ENCODE assay signal across 23 cellular contexts in genomic region chr19:9848761-9849160, GRCh38. TPM values are rescaled to one million over a fixed set of nuclear protein-coding genes. Genes with fewer than 3 reads are reported as not detected.
A peak's percentile ranks its signal among the peaks of the same experiment; 100 is the strongest.
DNase-seq lines count a peak whose midpoint lies in the region; ATAC-seq, FAIRE-seq and TF ChIP-seq lines count a peak whose summit lies in the region.
"Had no signal": no experiment of that assay in that cellular context is flagged by ENCODE, and none has a peak within 500 bp of the region (broad histone marks: within the 10 kb centered on the region; RNA-seq: fewer than 3 reads in every experiment).

No MANE protein-coding gene starts in this region.

- H3K27me3 ChIP-seq in dorsolateral prefrontal cortex = no peaks in the 10 kb centered on the region
- H3K27me3 ChIP-seq: BLaER1 treated with 17β-estradiol and CSF1 and Interleukin-3, amounts not matched to agents 10 nM and 100 nM; gastrocnemius medialis; SJSA1; transverse colon had no signal

- H3K4me3 ChIP-seq in dorsolateral prefrontal cortex = no peak overlapping the region
- H3K4me3 ChIP-seq: BLaER1 treated with 17β-estradiol and CSF1 and Interleukin-3, amounts not matched to agents 10 nM and 100 nM; gastrocnemius medialis; HAP-1; K562; lower lobe of right lung; SJSA1; transverse colon had no signal

- no peak for TF ChIP-seq CTCF in dorsolateral prefrontal cortex (IDR thresholded peaks at IDR 0.05 in 54 of 56, conservative IDR thresholded peaks at IDR 0.05 in 2 of 56; ENCODE audit: low read depth in 1 of 56, partially characterized antibody in 56 of 56)

- no peaks in the 10 kb centered on the region for H3K9me3 Mint-ChIP-seq in stimulated activated effector memory CD8-positive, alpha-beta T cell treated with anti-CD3 and anti-CD28 coated beads, Interleukin-12 subunit alpha, Interleukin-12 subunit beta, amount 100 ng/mL, for 72 hours
- H3K9me3 Mint-ChIP-seq: activated CD4-positive, alpha-beta T cell treated with anti-CD3 and anti-CD28 coated beads, Interleukin-2, amount 10 ng/mL, durations not matched to agents 24 days and 14 days; activated T-cell treated with anti-CD3 and anti-CD28 coated beads, Interleukin-2, amount 50 U/mL, for 72 hours; naive thymus-derived CD8-positive, alpha-beta T cell had no signal

- peaks cover 27% of the 10 kb centered on the region for H3K36me3 Mint-ChIP-seq in stimulated activated effector memory CD8-positive, alpha-beta T cell treated with anti-CD3 and anti-CD28 coated beads, Interleukin-12 subunit alpha, Interleukin-12 subunit beta, amount 100 ng/mL, for 72 hours

- peak overlapping the region; percentile 70 for H3K27ac Mint-ChIP-seq in stimulated activated effector memory CD8-positive, alpha-beta T cell treated with anti-CD3 and anti-CD28 coated beads, Interleukin-12 subunit alpha, Interleukin-12 subunit beta, amount 100 ng/mL, for 72 hours
- H3K27ac Mint-ChIP-seq: activated CD4-positive, alpha-beta T cell treated with anti-CD3 and anti-CD28 coated beads, Interleukin-2, amount 10 ng/mL, durations not matched to agents 24 days and 14 days; activated T-cell treated with anti-CD3 and anti-CD28 coated beads, Interleukin-2, amount 50 U/mL, for 72 hours had no signal

- H3K4me1 Mint-ChIP-seq in stimulated activated effector memory CD8-positive, alpha-beta T cell treated with anti-CD3 and anti-CD28 coated beads, Interleukin-12 subunit alpha, Interleukin-12 subunit beta, amount 100 ng/mL, for 72 hours = peaks cover 25% of the 10 kb centered on the region

- DNase-seq in NCI-H1694 (lab: John Stamatoyannopoulos, UW) = peak; percentile 55
- DNase-seq in NCI-H69 (lab: John Stamatoyannopoulos, UW) = peak; percentile 51
- peak in 1 of 10 donors; percentile 78 for DNase-seq in dorsolateral prefrontal cortex
- no peak for DNase-seq in stimulated activated effector memory CD8-positive, alpha-beta T cell treated with anti-CD3 and anti-CD28 coated beads, Interleukin-12 subunit alpha, Interleukin-12 subunit beta, amount 100 ng/mL, for 72 hours (ENCODE audit: low spot score in 2 of 2)
- DNase-seq in kidney glomerular epithelial cell (lab: John Stamatoyannopoulos, UW) = no peak
- DNase-seq in H54 (ENCODE audit: insufficient read length, low spot score) = no peak
- DNase-seq in activated gamma-delta T cell (lab: John Stamatoyannopoulos, UW) = no peak
- DNase-seq: gastrocnemius medialis, lower lobe of right lung, midbrain, NCI-H1092 treated with DMSO at 0.1 percent for 48 hours, NCI-H2029, NCI-H226, occipital lobe, transverse colon had no signal

- FAIRE-seq in H54 (lab: Jason Lieb, UNC) = no peak
- FAIRE-seq: endothelial cell of umbilical vein, K562 had no signal

- no peak for ATAC-seq in stimulated activated effector memory CD8-positive, alpha-beta T cell treated with anti-CD3 and anti-CD28 coated beads, Interleukin-12 subunit alpha, Interleukin-12 subunit beta, amount 100 ng/mL, for 72 hours
- ATAC-seq: gastrocnemius medialis, lower lobe of right lung had no signal

- H3K27ac ChIP-seq in dorsolateral prefrontal cortex = peak overlapping the region in 55 of 59 donors; percentile 38 to 95 (median 79)
- H3K27ac ChIP-seq: BLaER1 treated with 17β-estradiol and CSF1 and Interleukin-3, amounts not matched to agents 10 nM and 100 nM; gastrocnemius medialis; lower lobe of right lung; SJSA1; transverse colon had no signal

- intact Hi-C loops in dorsolateral prefrontal cortex (cut with DNase I) = loop anchor here in 1 of 2 donors (5.0 kb wide), 1 partner anchor 64 kb away; no protein-coding TSS in a partner anchor

- H3K4me3 Mint-ChIP-seq in stimulated activated effector memory CD8-positive, alpha-beta T cell treated with anti-CD3 and anti-CD28 coated beads, Interleukin-12 subunit alpha, Interleukin-12 subunit beta, amount 100 ng/mL, for 72 hours = no peak overlapping the region
- H3K4me3 Mint-ChIP-seq: activated CD4-positive, alpha-beta T cell treated with anti-CD3 and anti-CD28 coated beads, Interleukin-2, amount 10 ng/mL, durations not matched to agents 24 days and 14 days; activated T-cell treated with anti-CD3 and anti-CD28 coated beads, Interleukin-2, amount 50 U/mL, for 72 hours; naive thymus-derived CD8-positive, alpha-beta T cell had no signal

- TF ChIP-seq POLR2A in H54 (IDR thresholded peaks at IDR 0.05; ENCODE audit: low read depth, low read length) = no peak

RNA-seq across cellular contexts. Expression of gene PIN1, which starts 13.6 kb away (rescaled TPM):
- 100 to 1,000 TPM; 108 to 307 (median 215) TPM for total RNA-seq in dorsolateral prefrontal cortex

RNA-seq across cellular contexts. Expression of gene UBL5, which starts 21.0 kb away (rescaled TPM):
- total RNA-seq in dorsolateral prefrontal cortex = 100 to 1,000 TPM; 172 to 365 (median 275) TPM

RNA-seq across cellular contexts. Expression of gene FBXL12, which starts 29.9 kb away (rescaled TPM):
- total RNA-seq in dorsolateral prefrontal cortex = 10 to 100 TPM; 10.8 to 26.2 (median 17.7) TPM

Comparison
In these comparisons a context has a peak if more than half of its experiments do, and no peak if none do; other contexts are left out.
1. DNase-seq: peak in NCI-H1694 (single experiment) and NCI-H69 (single experiment); none in stimulated activated effector memory CD8-positive, alpha-beta T cell treated with anti-CD3 and anti-CD28 coated beads, Interleukin-12 subunit alpha, Interleukin-12 subunit beta, amount 100 ng/mL, for 72 hours (0 of 2), kidney glomerular epithelial cell (single experiment), H54 (single experiment) and activated gamma-delta T cell (single experiment).